In the genomic region with DNA sequence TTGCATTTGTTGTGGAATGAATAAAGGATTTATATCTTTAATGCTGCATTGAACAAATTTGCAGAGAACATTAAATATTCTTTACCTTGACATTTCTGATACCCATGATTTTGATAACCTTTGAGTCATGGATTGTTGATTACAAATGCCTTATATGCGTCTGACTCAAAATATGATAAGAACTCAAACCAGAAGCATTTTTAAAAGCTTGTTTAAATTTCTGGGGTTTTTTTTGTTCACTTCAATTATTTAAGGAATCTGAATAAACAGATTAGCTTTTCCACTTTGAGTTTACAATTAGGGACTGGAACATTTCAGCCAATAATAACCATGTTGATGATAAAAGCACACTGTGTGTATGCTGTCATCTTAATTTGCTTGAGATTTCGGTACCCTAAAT, we compare ENCODE assay signal across 28 cellular contexts.
"Had no signal": no experiment of that assay in that cellular context is flagged by ENCODE, and none has a peak within 500 bp of the region (broad histone marks: within the 10 kb centered on the region; RNA-seq: fewer than 3 reads in every experiment).

No MANE protein-coding gene starts in this region.

- H3K4me1 Mint-ChIP-seq: stimulated activated effector memory CD8-positive, alpha-beta T cell treated with anti-CD3 and anti-CD28 coated beads, Interleukin-12 subunit alpha, Interleukin-12 subunit beta, amount 100 ng/mL, for 72 hours; stimulated activated memory B cell treated with anti-CD40 and anti-IgM and Interleukin-4, amounts not matched to agents 10 μg/mL and 1 μg/mL and 100 μg/mL, for 72 hours; stimulated activated naive B cell treated with anti-CD40 and anti-IgM and Interleukin-4, amounts not matched to agents 10 μg/mL and 1 μg/mL and 100 μg/mL, for 72 hours; stimulated activated naive CD8-positive, alpha-beta T cell treated with anti-CD3 and anti-CD28 coated beads, Interleukin-15, amount 100 ng/mL, for 72 hours had no signal

- H3K36me3 ChIP-seq: stomach, suprapubic skin, thoracic aorta, thyroid gland, tibial artery, tibial nerve, transverse colon, upper lobe of left lung, upper lobe of right lung, uterus, vagina had no signal

- H3K27ac Mint-ChIP-seq: stimulated activated effector memory CD8-positive, alpha-beta T cell treated with anti-CD3 and anti-CD28 coated beads, Interleukin-12 subunit alpha, Interleukin-12 subunit beta, amount 100 ng/mL, for 72 hours; stimulated activated memory B cell treated with anti-CD40 and anti-IgM and Interleukin-4, amounts not matched to agents 10 μg/mL and 1 μg/mL and 100 μg/mL, for 72 hours; stimulated activated naive B cell treated with anti-CD40 and anti-IgM and Interleukin-4, amounts not matched to agents 10 μg/mL and 1 μg/mL and 100 μg/mL, for 72 hours; stimulated activated naive CD8-positive, alpha-beta T cell treated with anti-CD3 and anti-CD28 coated beads, Interleukin-15, amount 100 ng/mL, for 72 hours; stimulated activated naive CD8-positive, alpha-beta T cell treated with anti-CD3 and anti-CD28 coated beads, Interleukin-15, Interleukin-2, amounts not matched to agents 100 ng/mL and 50 ng/mL, for 24 hours; type B pancreatic cell had no signal

- H3K4me3 Mint-ChIP-seq: stimulated activated effector memory CD8-positive, alpha-beta T cell treated with anti-CD3 and anti-CD28 coated beads, Interleukin-12 subunit alpha, Interleukin-12 subunit beta, amount 100 ng/mL, for 72 hours; stimulated activated memory B cell treated with anti-CD40 and anti-IgM and Interleukin-4, amounts not matched to agents 10 μg/mL and 1 μg/mL and 100 μg/mL, for 72 hours; stimulated activated naive B cell treated with anti-CD40 and anti-IgM and Interleukin-4, amounts not matched to agents 10 μg/mL and 1 μg/mL and 100 μg/mL, for 72 hours; stimulated activated naive CD8-positive, alpha-beta T cell treated with anti-CD3 and anti-CD28 coated beads, Interleukin-15, amount 100 ng/mL, for 72 hours; stimulated activated naive CD8-positive, alpha-beta T cell treated with anti-CD3 and anti-CD28 coated beads, Interleukin-15, Interleukin-2, amounts not matched to agents 100 ng/mL and 50 ng/mL, for 24 hours; type B pancreatic cell had no signal

- DNase-seq: stimulated activated CD4-positive, alpha-beta T cell treated with anti-CD3 and anti-CD28 coated beads, Interleukin-2, amount 100 ng/mL, for 48 hours; stimulated activated CD4-positive, alpha-beta T cell treated with anti-CD3 and anti-CD28 coated beads, Interleukin-4, amount 100 ng/mL, for 1 hour; stimulated activated CD4-positive, alpha-beta T cell treated with anti-CD3 and anti-CD28 coated beads, Interleukin-4, amount 100 ng/mL, for 24 hours; stimulated activated CD4-positive, alpha-beta T cell treated with anti-CD3 and anti-CD28 coated beads, Interleukin-4, amount 100 ng/mL, for 4 hours; stimulated activated CD8-positive, alpha-beta memory T cell treated with anti-CD3 and anti-CD28 coated beads, Interleukin-4, amount 100 ng/mL, for 48 hours; stimulated activated naive B cell treated with anti-CD40 and anti-IgM and Interleukin-4, amounts not matched to agents 10 μg/mL and 1 μg/mL and 100 μg/mL, for 72 hours; stimulated activated naive CD4-positive, alpha-beta T cell; stimulated activated naive CD4-positive, alpha-beta T cell treated with Interleukin-2 at 50 U/mL for 16 hours; stimulated activated naive CD8-positive, alpha-beta T cell treated with anti-CD3 and anti-CD28 coated beads, Interleukin-15, amount 100 ng/mL, for 72 hours; stimulated activated naive CD8-positive, alpha-beta T cell treated with anti-CD3 and anti-CD28 coated beads, Interleukin-15, Interleukin-2, amounts not matched to agents 100 U/mL and 50 U/mL, for 24 hours; stomach; substantia nigra; testis; thyroid gland; tibial artery; transverse colon; trophoblast cell; upper lobe of left lung; upper lobe of right lung; uterus had no signal

- H3K27me3 ChIP-seq: stomach, suprapubic skin, testis, thyroid gland, tibial artery, tibial nerve, transverse colon, upper lobe of left lung, upper lobe of right lung, uterus, vagina had no signal

- H3K9me3 ChIP-seq: suprapubic skin, testis, thoracic aorta, thyroid gland, tibial artery, transverse colon, upper lobe of left lung, upper lobe of right lung, uterus, vagina had no signal

- H3K36me3 Mint-ChIP-seq: stimulated activated effector memory CD8-positive, alpha-beta T cell treated with anti-CD3 and anti-CD28 coated beads, Interleukin-12 subunit alpha, Interleukin-12 subunit beta, amount 100 ng/mL, for 72 hours; stimulated activated memory B cell treated with anti-CD40 and anti-IgM and Interleukin-4, amounts not matched to agents 10 μg/mL and 1 μg/mL and 100 μg/mL, for 72 hours; stimulated activated naive B cell treated with anti-CD40 and anti-IgM and Interleukin-4, amounts not matched to agents 10 μg/mL and 1 μg/mL and 100 μg/mL, for 72 hours; type B pancreatic cell had no signal

- H3K27ac ChIP-seq: stomach, suprapubic skin, testis, thoracic aorta, thyroid gland, tibial artery, tibial nerve, transverse colon, upper lobe of left lung, upper lobe of right lung, uterus, vagina had no signal

- ATAC-seq: stimulated activated effector memory CD8-positive, alpha-beta T cell treated with anti-CD3 and anti-CD28 coated beads, Interleukin-12 subunit alpha, Interleukin-12 subunit beta, amount 100 ng/mL, for 72 hours; stimulated activated memory B cell treated with anti-CD40 and anti-IgM and Interleukin-4, amounts not matched to agents 10 μg/mL and 1 μg/mL and 100 μg/mL, for 72 hours; stimulated activated naive B cell treated with anti-CD40 and anti-IgM and Interleukin-4, amounts not matched to agents 10 μg/mL and 1 μg/mL and 100 μg/mL, for 72 hours; stimulated activated naive CD8-positive, alpha-beta T cell treated with anti-CD3 and anti-CD28 coated beads, Interleukin-15, amount 100 ng/mL, for 72 hours; stimulated activated naive CD8-positive, alpha-beta T cell treated with anti-CD3 and anti-CD28 coated beads, Interleukin-15, Interleukin-2, amounts not matched to agents 100 U/mL and 50 U/mL, for 24 hours; upper lobe of right lung had no signal

- H3K27me3 Mint-ChIP-seq: stimulated activated memory B cell treated with anti-CD40 and anti-IgM and Interleukin-4, amounts not matched to agents 10 μg/mL and 1 μg/mL and 100 μg/mL, for 72 hours; stimulated activated naive B cell treated with anti-CD40 and anti-IgM and Interleukin-4, amounts not matched to agents 10 μg/mL and 1 μg/mL and 100 μg/mL, for 72 hours; stimulated activated naive CD8-positive, alpha-beta T cell treated with anti-CD3 and anti-CD28 coated beads, Interleukin-15, amount 100 ng/mL, for 72 hours; stimulated activated naive CD8-positive, alpha-beta T cell treated with anti-CD3 and anti-CD28 coated beads, Interleukin-15, Interleukin-2, amounts not matched to agents 100 ng/mL and 50 ng/mL, for 24 hours; type B pancreatic cell had no signal

- H3K4me3 ChIP-seq: stomach, suprapubic skin, testis, thoracic aorta, thyroid gland, tibial artery, tibial nerve, transverse colon, upper lobe of left lung, upper lobe of right lung, uterus, vagina had no signal

- H3K4me1 ChIP-seq: suprapubic skin, testis, thyroid gland, tibial artery, tibial nerve, transverse colon, upper lobe of left lung, upper lobe of right lung, uterus, vagina had no signal

- H3K9me3 Mint-ChIP-seq: type B pancreatic cell had no signal
